ENCODE assay signal across 25 cellular contexts in genomic region chr12:110540048-110540447, GRCh38. TPM values are rescaled to one million over a fixed set of nuclear protein-coding genes. Genes with fewer than 3 reads are reported as not detected.
DNase-seq lines count a peak whose midpoint lies in the region; ATAC-seq, FAIRE-seq and TF ChIP-seq lines count a peak whose summit lies in the region.
"Had no signal": no experiment of that assay in that cellular context is flagged by ENCODE, and none has a peak within 500 bp of the region (broad histone marks: within the 10 kb centered on the region; RNA-seq: fewer than 3 reads in every experiment).

No MANE protein-coding gene starts in this region.

- H3K36me3 ChIP-seq in astrocyte (ENCODE audit: insufficient read depth, low read length) (peaks cover 21% of the 10 kb centered on the region), keratinocyte (ENCODE audit: control insufficient read depth in 2 of 2, extremely low read depth in 1 of 2, insufficient read depth in 2 of 2, low read length in 2 of 2) (peaks cover 14 to 36% of the 10 kb centered on the region in 2 experiments), neural progenitor cell (no peaks in the 10 kb centered on the region)
- H3K36me3 ChIP-seq: ovary had no signal

- no peak overlapping the region for H3K4me3 Mint-ChIP-seq in astrocyte (ENCODE audit: unreplicated experiment)
- no peak overlapping the region for H3K4me3 Mint-ChIP-seq in neural progenitor cell
- H3K4me3 Mint-ChIP-seq: activated CD4-positive, alpha-beta memory T cell treated with anti-CD3 and anti-CD28 coated beads, Interleukin-2, amount 10 ng/mL, durations not matched to agents 7 days and 5 days; nephron; T-helper 1 cell treated with Interleukin-12 subunit alpha and Interleukin-12 subunit beta and Interleukin-4 antibody, amounts not matched to agents 30 μg/mL and 1 μg/mL, for 36 hours had no signal

- DNase-seq in AG08395 (ENCODE audit: low spot score) (peak; percentile 13), HCEC 1CT (peak; percentile 73), astrocyte (ENCODE audit: low read depth) (peak; percentile 51), keratinocyte (ENCODE audit: low read depth, low spot score) (no peak), neural progenitor cell (ENCODE audit: low spot score) (no peak)
- DNase-seq: activated CD4-positive, alpha-beta memory T cell treated with anti-CD3 and anti-CD28 coated beads, Interleukin-2, amount 10 ng/mL, durations not matched to agents 7 days and 5 days; activated gamma-delta T cell treated with Interleukin-2 at 50 U/mL for 16 hours; activated T-cell treated with anti-CD3 and anti-CD28 coated beads for 4 hours; Calu3; cerebellar nuclear complex; dorsolateral prefrontal cortex; head of caudate nucleus; mammary epithelial cell; NCI-H1048; NCI-H1694; NCI-H510A; ovary; SJCRH30; stimulated activated CD4-positive, alpha-beta T cell treated with anti-CD3 and anti-CD28 coated beads, Interleukin-2, amount 100 ng/mL, for 24 hours; trophoblast cell had no signal

- dilution Hi-C loops in keratinocyte (cut with MboI; ENCODE audit: extremely low pct_ligation_motif_present, low sequenced_read_pairs): no loop called here

- no peak overlapping the region for H3K27ac ChIP-seq in astrocyte (ENCODE audit: low read depth, low read length)
- peak overlapping the region; percentile 69 for H3K27ac ChIP-seq in keratinocyte (ENCODE audit: control insufficient read depth, insufficient read depth, low read length)
- no peak overlapping the region for H3K27ac ChIP-seq in neural progenitor cell
- H3K27ac ChIP-seq: dorsolateral prefrontal cortex, ovary, SJCRH30 had no signal

- H3K4me2 ChIP-seq in astrocyte (ENCODE audit: low read length) (no peak overlapping the region), keratinocyte (ENCODE audit: control insufficient read depth, extremely low read depth, insufficient read depth, low read depth, low read length) (peak overlapping the region; percentile 22), neural progenitor cell (no peak overlapping the region)

- H3K4me1 ChIP-seq in astrocyte (ENCODE audit: insufficient read depth, low read length) (peaks cover 9% of the 10 kb centered on the region), keratinocyte (ENCODE audit: control insufficient read depth, extremely low read depth, insufficient read depth, low read length) (peaks cover 61% of the 10 kb centered on the region), neural progenitor cell (peaks cover 7% of the 10 kb centered on the region)

- peaks cover 5% of the 10 kb centered on the region for H3K4me1 Mint-ChIP-seq in astrocyte (ENCODE audit: low read depth, unreplicated experiment)
- H3K4me1 Mint-ChIP-seq in neural progenitor cell: no peaks in the 10 kb centered on the region

- H3F3A ChIP-seq in neural progenitor cell (ENCODE audit: low read depth): no peaks in the 10 kb centered on the region

- H3K9me3 Mint-ChIP-seq in astrocyte (ENCODE audit: unreplicated experiment) (no peaks in the 10 kb centered on the region), neural progenitor cell (no peaks in the 10 kb centered on the region)
- H3K9me3 Mint-ChIP-seq: activated CD4-positive, alpha-beta memory T cell treated with anti-CD3 and anti-CD28 coated beads, Interleukin-2, amount 10 ng/mL, durations not matched to agents 7 days and 5 days; nephron; T-helper 1 cell treated with Interleukin-12 subunit alpha and Interleukin-12 subunit beta and Interleukin-4 antibody, amounts not matched to agents 30 μg/mL and 1 μg/mL, for 36 hours had no signal

- FAIRE-seq in astrocyte (lab: Jason Lieb, UNC): no peak
- no peak for FAIRE-seq in keratinocyte (lab: Jason Lieb, UNC)

- ATAC-seq in HG02884 (IDR thresholded peaks at IDR 0.05; ENCODE audit: unreplicated experiment): no peak
- ATAC-seq in GM18498 (IDR thresholded peaks at IDR 0.05; ENCODE audit: unreplicated experiment): no peak
- ATAC-seq: activated CD4-positive, CD25-positive, alpha-beta regulatory T cell treated with anti-CD3 and anti-CD28 coated beads, Interleukin-2, amount 50 U/mL, for 24 hours had no signal

- H3K9me3 ChIP-seq in astrocyte (ENCODE audit: insufficient read depth, low read depth, low read length) (no peaks in the 10 kb centered on the region), keratinocyte (ENCODE audit: control insufficient read depth, low read depth, low read length) (no peaks in the 10 kb centered on the region), neural progenitor cell (ENCODE audit: low read depth) (no peaks in the 10 kb centered on the region)
- H3K9me3 ChIP-seq: ovary, SJCRH30 had no signal

- peaks cover 27% of the 10 kb centered on the region for H4K20me1 ChIP-seq in astrocyte (ENCODE audit: insufficient read depth, low read length)
- H4K20me1 ChIP-seq in keratinocyte (ENCODE audit: control insufficient read depth, extremely low read depth, insufficient read depth, low read length): no peaks in the 10 kb centered on the region
- H4K20me1 ChIP-seq in neural progenitor cell (ENCODE audit: low read depth): peaks cover 8% of the 10 kb centered on the region

- H3K4me3 ChIP-seq in astrocyte (ENCODE audit: insufficient read depth, low read depth, low read length) (no peak overlapping the region), keratinocyte (ENCODE audit: control insufficient read depth in 2 of 3, extremely low read depth in 1 of 3, insufficient read depth in 2 of 3, low read depth in 1 of 3, low read length in 3 of 3) (no peak overlapping the region), neural progenitor cell (no peak overlapping the region)
- H3K4me3 ChIP-seq: dorsolateral prefrontal cortex, ovary, SJCRH30 had no signal

- H2AFZ ChIP-seq in astrocyte (ENCODE audit: low read depth, low read length) (no peak overlapping the region), keratinocyte (ENCODE audit: control insufficient read depth, low read length) (no peak overlapping the region), neural progenitor cell (replicated peaks) (no peak overlapping the region)

- H3K27me3 Mint-ChIP-seq in astrocyte (ENCODE audit: low read depth, unreplicated experiment) (no peaks in the 10 kb centered on the region), neural progenitor cell (ENCODE audit: insufficient read depth, low read depth) (no peaks in the 10 kb centered on the region)
- H3K27me3 Mint-ChIP-seq: activated CD4-positive, alpha-beta memory T cell treated with anti-CD3 and anti-CD28 coated beads, Interleukin-2, amount 10 ng/mL, durations not matched to agents 7 days and 5 days had no signal

- no peaks in the 10 kb centered on the region for H3K9me1 ChIP-seq in keratinocyte (ENCODE audit: control insufficient read depth, extremely low read depth, insufficient read depth, low read length)

- TF ChIP-seq CTCF in astrocyte (IDR thresholded peaks at IDR 0.05; ENCODE audit: insufficient read depth, low read depth, low read length) (no peak), keratinocyte (optimal IDR thresholded peaks at IDR 0.05 in 1 of 3, IDR thresholded peaks at IDR 0.05 in 1 of 3, conservative IDR thresholded peaks at IDR 0.05 in 1 of 3; ENCODE audit: extremely low read depth in 1 of 3, insufficient read depth in 2 of 3, low read length in 3 of 3) (no peak), neural progenitor cell (IDR thresholded peaks at IDR 0.05) (no peak)

- no peaks in the 10 kb centered on the region for H3K27me3 ChIP-seq in astrocyte (ENCODE audit: insufficient read depth, low read length)
- no peaks in the 10 kb centered on the region for H3K27me3 ChIP-seq in keratinocyte (ENCODE audit: control insufficient read depth, extremely low read depth, insufficient read depth, low read length)
- H3K27me3 ChIP-seq in neural progenitor cell: no peaks in the 10 kb centered on the region
- H3K27me3 ChIP-seq: dorsolateral prefrontal cortex, ovary, SJCRH30 had no signal

- H3K9ac ChIP-seq in astrocyte (ENCODE audit: low read length) (no peak overlapping the region), keratinocyte (ENCODE audit: control insufficient read depth, extremely low read depth, insufficient read depth, low read length) (no peak overlapping the region), neural progenitor cell (no peak overlapping the region)

- H3K36me3 Mint-ChIP-seq in astrocyte (ENCODE audit: low read depth, unreplicated experiment) (peaks cover 14% of the 10 kb centered on the region), neural progenitor cell (peaks cover 18% of the 10 kb centered on the region)

- H3K27ac Mint-ChIP-seq in astrocyte (ENCODE audit: unreplicated experiment): no peak overlapping the region
- H3K27ac Mint-ChIP-seq in neural progenitor cell: no peak overlapping the region
- H3K27ac Mint-ChIP-seq: activated CD4-positive, alpha-beta memory T cell treated with anti-CD3 and anti-CD28 coated beads, Interleukin-2, amount 10 ng/mL, durations not matched to agents 7 days and 5 days; T-helper 1 cell treated with Interleukin-12 subunit alpha and Interleukin-12 subunit beta and Interleukin-4 antibody, amounts not matched to agents 30 μg/mL and 1 μg/mL, for 36 hours had no signal

- no peaks in the 10 kb centered on the region for H3K79me2 ChIP-seq in astrocyte (ENCODE audit: insufficient read depth, low read length)
- H3K79me2 ChIP-seq in keratinocyte (ENCODE audit: control insufficient read depth, insufficient read depth, low read length): peaks cover 27% of the 10 kb centered on the region
- H3K79me2 ChIP-seq in neural progenitor cell (ENCODE audit: low read depth): no peaks in the 10 kb centered on the region

RNA-seq across cellular contexts. Expression of gene RAD9B, which starts 37.9 kb away (rescaled TPM):
- total RNA-seq in astrocyte: 0.53 and 0.66 TPM in 2 replicates
- 0.15 to 0.41 TPM (median 0.31 TPM) in 3 replicates for polyA plus RNA-seq in keratinocyte
- 0.19 TPM for polyA plus RNA-seq in keratinocyte (2011; ENCODE audit: low read depth)
- 0.57 and 0.63 TPM in 2 replicates for polyA plus RNA-seq in keratinocyte (2011; cell fraction: cytosol; rRNA removed)
- 0.48 and 0.51 TPM in 2 replicates for polyA plus RNA-seq in keratinocyte (2011; cell fraction: nucleus; rRNA removed)
- 0.25 and 0.27 TPM in 2 replicates for polyA plus RNA-seq in keratinocyte (2012; ENCODE audit: low replicate concordance)
- 0.20 to 2.0 TPM in 2 of 3 replicates, not detected in the other for polyA minus RNA-seq in keratinocyte
- polyA minus RNA-seq in keratinocyte (2011; cell fraction: cytosol; rRNA and poly(A)+ RNA removed): not detected
- polyA minus RNA-seq in keratinocyte (2011; cell fraction: nucleus; rRNA and poly(A)+ RNA removed): 0.11 and 0.31 TPM in 2 replicates
- total RNA-seq in neural progenitor cell (ENCODE audit: low replicate concordance): 0.17 and 0.31 TPM in 2 replicates

RNA-seq across cellular contexts. Expression of gene VPS29, which starts 38.1 kb away (rescaled TPM):
- 78.1 and 80.7 TPM in 2 replicates for total RNA-seq in astrocyte
- polyA plus RNA-seq in keratinocyte: 165 to 219 TPM (median 166 TPM) in 3 replicates
- polyA plus RNA-seq in keratinocyte (2011; ENCODE audit: low read depth): 42.3 TPM
- 165 and 304 TPM in 2 replicates for polyA plus RNA-seq in keratinocyte (2011; cell fraction: cytosol; rRNA removed)
- 195 and 206 TPM in 2 replicates for polyA plus RNA-seq in keratinocyte (2011; cell fraction: nucleus; rRNA removed)
- 124 and 129 TPM in 2 replicates for polyA plus RNA-seq in keratinocyte (2012; ENCODE audit: low replicate concordance)
- polyA minus RNA-seq in keratinocyte: 18.8 to 152 TPM (median 97.9 TPM) in 3 replicates
- polyA minus RNA-seq in keratinocyte (2011; cell fraction: cytosol; rRNA and poly(A)+ RNA removed): 48.7 TPM
- polyA minus RNA-seq in keratinocyte (2011; cell fraction: nucleus; rRNA and poly(A)+ RNA removed): 30.4 and 33.1 TPM in 2 replicates
- total RNA-seq in neural progenitor cell (ENCODE audit: low replicate concordance): 69.5 and 101 TPM in 2 replicates

RNA-seq across cellular contexts. Expression of gene PPTC7, which starts 43.1 kb away (rescaled TPM):
- 14.9 and 16.6 TPM in 2 replicates for total RNA-seq in astrocyte
- polyA plus RNA-seq in keratinocyte: 23.3 to 35.9 TPM (median 23.7 TPM) in 3 replicates
- 5.6 TPM for polyA plus RNA-seq in keratinocyte (2011; ENCODE audit: low read depth)
- polyA plus RNA-seq in keratinocyte (2011; cell fraction: cytosol; rRNA removed): 14.6 and 27.5 TPM in 2 replicates
- polyA plus RNA-seq in keratinocyte (2011; cell fraction: nucleus; rRNA removed): 21.6 and 28.6 TPM in 2 replicates
- 16.2 and 20.7 TPM in 2 replicates for polyA plus RNA-seq in keratinocyte (2012; ENCODE audit: low replicate concordance)
- 35.9 to 44.9 TPM (median 36.5 TPM) in 3 replicates for polyA minus RNA-seq in keratinocyte
- 27.0 TPM for polyA minus RNA-seq in keratinocyte (2011; cell fraction: cytosol; rRNA and poly(A)+ RNA removed)
- polyA minus RNA-seq in keratinocyte (2011; cell fraction: nucleus; rRNA and poly(A)+ RNA removed): 17.8 and 30.9 TPM in 2 replicates
- 9.1 and 11.2 TPM in 2 replicates for total RNA-seq in neural progenitor cell (ENCODE audit: low replicate concordance)

Comparison
In these comparisons a context has a peak if more than half of its experiments do, and no peak if none do; other contexts are left out.
1. DNase-seq: peak in AG08395 (single experiment), HCEC 1CT (single experiment) and astrocyte (single experiment); none in keratinocyte (single experiment) and neural progenitor cell (single experiment).